15 cellular contexts compared by ENCODE assay signal in genomic region chr9:94112716-94113465, GRCh38. TPM values are rescaled to one million over a fixed set of nuclear protein-coding genes. Genes with fewer than 3 reads are reported as not detected.
DNase-seq lines count a peak whose midpoint lies in the region; ATAC-seq and TF ChIP-seq lines count a peak whose summit lies in the region.
"Had no signal": no experiment of that assay in that cellular context is flagged by ENCODE, and none has a peak within 500 bp of the region (broad histone marks: within the 10 kb centered on the region; RNA-seq: fewer than 3 reads in every experiment).

No MANE protein-coding gene starts in this region.

- H3K27ac Mint-ChIP-seq in activated CD8-positive, alpha-beta T cell treated with anti-CD3 and anti-CD28 coated beads, Interleukin-2, amount 10 ng/mL, durations not matched to agents 7 days and 5 days = peak overlapping the region; percentile 31
- no peak overlapping the region for H3K27ac Mint-ChIP-seq in activated CD8-positive, alpha-beta T cell treated with anti-CD3 and anti-CD28 coated beads for 36 hours
- H3K27ac Mint-ChIP-seq: H9 had no signal

- peaks cover 6% of the 10 kb centered on the region for H3K4me1 Mint-ChIP-seq in activated CD8-positive, alpha-beta T cell treated with anti-CD3 and anti-CD28 coated beads, Interleukin-2, amount 10 ng/mL, durations not matched to agents 7 days and 5 days (ENCODE audit: low read depth)
- peaks cover 2% of the 10 kb centered on the region for H3K4me1 Mint-ChIP-seq in activated CD8-positive, alpha-beta T cell treated with anti-CD3 and anti-CD28 coated beads for 36 hours (ENCODE audit: low read depth)
- H3K4me1 Mint-ChIP-seq: H9 had no signal

- CTCF ChIA-PET in activated CD8-positive, alpha-beta T cell treated with anti-CD3 and anti-CD28 coated beads, Interleukin-2, amount 10 ng/mL, durations not matched to agents 7 days and 5 days (lab: Charles Lee) = no interaction called here
- CTCF ChIA-PET in activated CD8-positive, alpha-beta T cell treated with anti-CD3 and anti-CD28 coated beads for 36 hours (lab: Charles Lee) = no interaction called here

- no peaks in the 10 kb centered on the region for H3F3A ChIP-seq in smooth muscle cell (ENCODE audit: low read depth)

- 83% methylated on average over 8 of the region's 8 CpGs for WGBS in smooth muscle cell (ENCODE audit: low lambda C conversion rate)

- H3K4me3 Mint-ChIP-seq in activated CD8-positive, alpha-beta T cell treated with anti-CD3 and anti-CD28 coated beads, Interleukin-2, amount 10 ng/mL, durations not matched to agents 7 days and 5 days = no peak overlapping the region
- no peak overlapping the region for H3K4me3 Mint-ChIP-seq in activated CD8-positive, alpha-beta T cell treated with anti-CD3 and anti-CD28 coated beads for 36 hours
- H3K4me3 Mint-ChIP-seq: H9 had no signal

- no peaks in the 10 kb centered on the region for H3K9me3 Mint-ChIP-seq in activated CD8-positive, alpha-beta T cell treated with anti-CD3 and anti-CD28 coated beads, Interleukin-2, amount 10 ng/mL, durations not matched to agents 7 days and 5 days (ENCODE audit: insufficient read depth)
- peaks cover 2% of the 10 kb centered on the region for H3K9me3 Mint-ChIP-seq in activated CD8-positive, alpha-beta T cell treated with anti-CD3 and anti-CD28 coated beads for 36 hours

- H3K36me3 ChIP-seq in WERI-Rb-1 = no peaks in the 10 kb centered on the region
- no peaks in the 10 kb centered on the region for H3K36me3 ChIP-seq in smooth muscle cell (ENCODE audit: low read depth)
- H3K36me3 ChIP-seq: BLaER1 treated with 17β-estradiol and CSF1 and Interleukin-3, amounts not matched to agents 10 nM and 100 nM had no signal

- intact Hi-C loops in activated CD8-positive, alpha-beta T cell treated with anti-CD3 and anti-CD28 coated beads for 36 hours (cut with micrococcal nuclease) = no loop called here

- H3K27ac ChIP-seq in WERI-Rb-1 (peak overlapping the region; percentile 39), smooth muscle cell (ENCODE audit: low read depth) (peak overlapping the region; percentile 55)
- H3K27ac ChIP-seq: BLaER1 treated with 17β-estradiol and CSF1 and Interleukin-3, amounts not matched to agents 10 nM and 100 nM had no signal

- POLR2A ChIA-PET in activated CD8-positive, alpha-beta T cell treated with anti-CD3 and anti-CD28 coated beads, Interleukin-2, amount 10 ng/mL, durations not matched to agents 7 days and 5 days (lab: Charles Lee) = no interaction called here
- POLR2A ChIA-PET in activated CD8-positive, alpha-beta T cell treated with anti-CD3 and anti-CD28 coated beads for 36 hours (lab: Charles Lee) = no interaction called here

- H3K9me3 ChIP-seq in WERI-Rb-1 (ENCODE audit: severe bottlenecking) = no peaks in the 10 kb centered on the region
- H3K9me3 ChIP-seq in smooth muscle cell (replicated peaks; ENCODE audit: low read depth) = no peaks in the 10 kb centered on the region
- H3K9me3 ChIP-seq: BLaER1 treated with 17β-estradiol and CSF1 and Interleukin-3, amounts not matched to agents 10 nM and 100 nM had no signal

- no peaks in the 10 kb centered on the region for H4K20me1 ChIP-seq in smooth muscle cell (ENCODE audit: low read depth)
- H4K20me1 ChIP-seq: BLaER1 treated with 17β-estradiol and CSF1 and Interleukin-3, amounts not matched to agents 10 nM and 100 nM had no signal

- H3K27me3 Mint-ChIP-seq in activated CD8-positive, alpha-beta T cell treated with anti-CD3 and anti-CD28 coated beads, Interleukin-2, amount 10 ng/mL, durations not matched to agents 7 days and 5 days (ENCODE audit: low read depth) = no peaks in the 10 kb centered on the region
- H3K27me3 Mint-ChIP-seq in activated CD8-positive, alpha-beta T cell treated with anti-CD3 and anti-CD28 coated beads for 36 hours = no peaks in the 10 kb centered on the region

- H3K4me2 ChIP-seq in smooth muscle cell = no peak overlapping the region
- H3K4me2 ChIP-seq: BLaER1 treated with 17β-estradiol and CSF1 and Interleukin-3, amounts not matched to agents 10 nM and 100 nM had no signal

- no peak for ATAC-seq in activated CD8-positive, alpha-beta T cell treated with anti-CD3 and anti-CD28 coated beads, Interleukin-2, amount 10 ng/mL, durations not matched to agents 7 days and 5 days
- ATAC-seq in activated CD8-positive, alpha-beta T cell treated with anti-CD3 and anti-CD28 coated beads for 36 hours = no peak
- ATAC-seq in GM18907 (IDR thresholded peaks at IDR 0.05; ENCODE audit: unreplicated experiment) (no peak), GM19455 (IDR thresholded peaks at IDR 0.05; ENCODE audit: unreplicated experiment) (no peak)

- no peak overlapping the region for H3K4me3 ChIP-seq in WERI-Rb-1 (ENCODE audit: low read depth, low read length)
- H3K4me3 ChIP-seq in fibroblast of pulmonary artery (replicated peaks; ENCODE audit: low read depth, low read length) = no peak overlapping the region
- H3K4me3 ChIP-seq in smooth muscle cell = no peak overlapping the region
- H3K4me3 ChIP-seq: BLaER1 treated with 17β-estradiol and CSF1 and Interleukin-3, amounts not matched to agents 10 nM and 100 nM had no signal

- no peaks in the 10 kb centered on the region for H3K4me1 ChIP-seq in smooth muscle cell (ENCODE audit: low read depth)

- H2AFZ ChIP-seq in smooth muscle cell (ENCODE audit: low read depth) = no peak overlapping the region

- no peak for DNase-seq in activated CD8-positive, alpha-beta T cell treated with anti-CD3 and anti-CD28 coated beads, Interleukin-2, amount 10 ng/mL, durations not matched to agents 7 days and 5 days
- DNase-seq in activated CD8-positive, alpha-beta T cell treated with anti-CD3 and anti-CD28 coated beads for 36 hours = no peak
- DNase-seq in WERI-Rb-1 (peak; percentile 52), fibroblast of pulmonary artery (ENCODE audit: low read depth) (peak; percentile 80), smooth muscle cell (lab: John Stamatoyannopoulos, UW; ENCODE audit: unreplicated experiment) (no peak), GM19240 (ENCODE audit: insufficient read length, low spot score) (no peak)
- DNase-seq: 8988T, H9, NCI-H1417, NCI-H1930, NCI-H2171, NCI-H446 treated with DMSO at 0.1 percent for 48 hours had no signal

- no peaks in the 10 kb centered on the region for H3K79me2 ChIP-seq in smooth muscle cell (ENCODE audit: low read depth)

- H3K9ac ChIP-seq in smooth muscle cell (ENCODE audit: low read depth) = no peak overlapping the region
- H3K9ac ChIP-seq: BLaER1 treated with 17β-estradiol and CSF1 and Interleukin-3, amounts not matched to agents 10 nM and 100 nM had no signal

- H3K36me3 Mint-ChIP-seq in activated CD8-positive, alpha-beta T cell treated with anti-CD3 and anti-CD28 coated beads, Interleukin-2, amount 10 ng/mL, durations not matched to agents 7 days and 5 days (ENCODE audit: low read depth) = peaks cover 2% of the 10 kb centered on the region
- H3K36me3 Mint-ChIP-seq in activated CD8-positive, alpha-beta T cell treated with anti-CD3 and anti-CD28 coated beads for 36 hours (ENCODE audit: low read depth) = peaks cover 2% of the 10 kb centered on the region

- no peaks in the 10 kb centered on the region for H3K27me3 ChIP-seq in WERI-Rb-1 (ENCODE audit: insufficient read depth, low read depth, severe bottlenecking)
- H3K27me3 ChIP-seq in smooth muscle cell (ENCODE audit: low read depth) = no peaks in the 10 kb centered on the region
- H3K27me3 ChIP-seq: BLaER1 treated with 17β-estradiol and CSF1 and Interleukin-3, amounts not matched to agents 10 nM and 100 nM had no signal

- no peak for TF ChIP-seq CTCF in activated CD8-positive, alpha-beta T cell treated with anti-CD3 and anti-CD28 coated beads for 36 hours (IDR thresholded peaks at IDR 0.05)
- no peak for TF ChIP-seq CTCF in WERI-Rb-1 (IDR thresholded peaks at IDR 0.05; ENCODE audit: low read depth, low read length)
- TF ChIP-seq CTCF in fibroblast of pulmonary artery (IDR thresholded peaks at IDR 0.05; ENCODE audit: low read length, missing control alignments) = no peak
- no peak for TF ChIP-seq CTCF in smooth muscle cell (IDR thresholded peaks at IDR 0.05; ENCODE audit: borderline replicate concordance, insufficient read depth, poor library complexity, severe bottlenecking)

RNA-seq across cellular contexts. Expression of gene PTPDC1, which starts 28.6 kb away (rescaled TPM):
- total RNA-seq in activated CD8-positive, alpha-beta T cell treated with anti-CD3 and anti-CD28 coated beads, Interleukin-2, amount 10 ng/mL, durations not matched to agents 7 days and 5 days = 1 to 10 TPM; 5.5 to 5.7 TPM
- 1 to 10 TPM; 4.9 to 5.6 TPM for total RNA-seq in activated CD8-positive, alpha-beta T cell treated with anti-CD3 and anti-CD28 coated beads for 36 hours
- 19.6 and 20.9 TPM in 2 replicates for total RNA-seq in smooth muscle cell
- 7.4 and 11.0 TPM in 2 replicates for polyA plus RNA-seq in smooth muscle cell

Comparison
In these comparisons a context has a peak if more than half of its experiments do, and no peak if none do; other contexts are left out.
1. DNase-seq: peak in WERI-Rb-1 (single experiment) and fibroblast of pulmonary artery (single experiment); none in activated CD8-positive, alpha-beta T cell treated with anti-CD3 and anti-CD28 coated beads, Interleukin-2, amount 10 ng/mL, durations not matched to agents 7 days and 5 days (single experiment), activated CD8-positive, alpha-beta T cell treated with anti-CD3 and anti-CD28 coated beads for 36 hours (single experiment), smooth muscle cell (single experiment) and GM19240 (single experiment).